In genomic region chr2:33477473-33478468, GRCh38 we compare ENCODE assay signal across 1 cellular context.
TF ChIP-seq lines count a peak whose summit lies in the region.

No MANE protein-coding gene starts in this region.

TF ChIP-seq in K562, 482 proteins besides CTCF, POLR2A, EP300 and RAD21 (continued from another document):
- peak; percentile 68 for TF ChIP-seq SOX6 (IDR thresholded peaks at IDR 0.05)
- TF ChIP-seq PHF21A (IDR thresholded peaks at IDR 0.05; ENCODE audit: borderline replicate concordance, low read depth): no peak
- TF ChIP-seq ZNF354B (CRISPR knock-in tag; IDR thresholded peaks at IDR 0.05): no peak
- TF ChIP-seq, protein P1, sequence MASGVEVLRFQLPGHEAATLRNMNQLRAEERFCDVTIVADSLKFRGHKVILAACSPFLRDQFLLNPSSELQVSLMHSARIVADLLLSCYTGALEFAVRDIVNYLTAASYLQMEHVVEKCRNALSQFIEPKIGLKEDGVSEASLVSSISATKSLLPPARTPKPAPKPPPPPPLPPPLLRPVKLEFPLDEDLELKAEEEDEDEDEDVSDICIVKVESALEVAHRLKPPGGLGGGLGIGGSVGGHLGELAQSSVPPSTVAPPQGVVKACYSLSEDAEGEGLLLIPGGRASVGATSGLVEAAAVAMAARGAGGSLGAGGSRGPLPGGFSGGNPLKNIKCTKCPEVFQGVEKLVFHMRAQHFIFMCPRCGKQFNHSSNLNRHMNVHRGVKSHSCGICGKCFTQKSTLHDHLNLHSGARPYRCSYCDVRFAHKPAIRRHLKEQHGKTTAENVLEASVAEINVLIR (CRISPR knock-in tag; IDR thresholded peaks at IDR 0.05): peak; percentile 60; the same call in 1 of the 2 replicates
- peak; percentile 4; the same call in 1 of the 2 replicates for TF ChIP-seq DMBX1 (CRISPR knock-in tag; IDR thresholded peaks at IDR 0.05; ENCODE audit: borderline replicate concordance)
- no peak for TF ChIP-seq MECOM (CRISPR knock-in tag; IDR thresholded peaks at IDR 0.05)
- TF ChIP-seq STAT6 (CRISPR knock-in tag; IDR thresholded peaks at IDR 0.05): peak; percentile 24; the same call in 1 of the 2 replicates
- peak; percentile 49 for TF ChIP-seq CTBP1 (IDR thresholded peaks at IDR 0.05; ENCODE audit: borderline replicate concordance)
- peak; percentile 86 for TF ChIP-seq FOXM1 (IDR thresholded peaks at IDR 0.05; ENCODE audit: low read depth)
- TF ChIP-seq FOXM1 (CRISPR knock-in tag; IDR thresholded peaks at IDR 0.05; ENCODE audit: low read depth): peak; percentile 81; the same call in 1 of the 2 replicates
- TF ChIP-seq CREM (IDR thresholded peaks at IDR 0.05; ENCODE audit: low read depth): peak; percentile 92
- TF ChIP-seq FOXA1 (IDR thresholded peaks at IDR 0.05; ENCODE audit: borderline replicate concordance): no peak
- TF ChIP-seq ZBTB7A (IDR thresholded peaks at IDR 0.05; ENCODE audit: borderline replicate concordance, control insufficient read depth, low read depth, low read length): peak; percentile 57; the same call in 1 of the 2 replicates
- no peak for TF ChIP-seq RBM25 (IDR thresholded peaks at IDR 0.05; ENCODE audit: low read depth, low read length, severe bottlenecking)
- no peak for TF ChIP-seq ID3 (CRISPR knock-in tag; IDR thresholded peaks at IDR 0.05)
- TF ChIP-seq ID3 (tag; IDR thresholded peaks at IDR 0.05): no peak
- peak in 1 of 2 experiments; percentile 76; a peak in 1 of 4 replicates for TF ChIP-seq RCOR1 (IDR thresholded peaks at IDR 0.05; ENCODE audit: borderline replicate concordance in 1 of 2, low read depth in 2 of 2, low read length in 2 of 2)
- TF ChIP-seq XRCC5 (IDR thresholded peaks at IDR 0.05; ENCODE audit: low read depth, low read length): no peak
- peak; percentile 67 for TF ChIP-seq VEZF1 (CRISPR knock-in tag; IDR thresholded peaks at IDR 0.05)
- no peak for TF ChIP-seq ATF1 (CRISPR knock-in tag; IDR thresholded peaks at IDR 0.05)
- peak; percentile 83 for TF ChIP-seq ATF1 (tag; IDR thresholded peaks at IDR 0.05)
- TF ChIP-seq DEAF1 (CRISPR knock-in tag; IDR thresholded peaks at IDR 0.05): 0 out of 2 replicates have a peak, but pooled peaks have one; percentile 23
- TF ChIP-seq, protein P2, sequence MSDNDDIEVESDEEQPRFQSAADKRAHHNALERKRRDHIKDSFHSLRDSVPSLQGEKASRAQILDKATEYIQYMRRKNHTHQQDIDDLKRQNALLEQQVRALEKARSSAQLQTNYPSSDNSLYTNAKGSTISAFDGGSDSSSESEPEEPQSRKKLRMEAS (CRISPR knock-in tag; IDR thresholded peaks at IDR 0.05): peak; percentile 71; the same call in 1 of the 2 replicates
- TF ChIP-seq, protein P3, sequence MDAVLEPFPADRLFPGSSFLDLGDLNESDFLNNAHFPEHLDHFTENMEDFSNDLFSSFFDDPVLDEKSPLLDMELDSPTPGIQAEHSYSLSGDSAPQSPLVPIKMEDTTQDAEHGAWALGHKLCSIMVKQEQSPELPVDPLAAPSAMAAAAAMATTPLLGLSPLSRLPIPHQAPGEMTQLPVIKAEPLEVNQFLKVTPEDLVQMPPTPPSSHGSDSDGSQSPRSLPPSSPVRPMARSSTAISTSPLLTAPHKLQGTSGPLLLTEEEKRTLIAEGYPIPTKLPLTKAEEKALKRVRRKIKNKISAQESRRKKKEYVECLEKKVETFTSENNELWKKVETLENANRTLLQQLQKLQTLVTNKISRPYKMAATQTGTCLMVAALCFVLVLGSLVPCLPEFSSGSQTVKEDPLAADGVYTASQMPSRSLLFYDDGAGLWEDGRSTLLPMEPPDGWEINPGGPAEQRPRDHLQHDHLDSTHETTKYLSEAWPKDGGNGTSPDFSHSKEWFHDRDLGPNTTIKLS (IDR thresholded peaks at IDR 0.05; ENCODE audit: borderline replicate concordance, low read depth): no peak
- TF ChIP-seq CREB3 (tag; conservative IDR thresholded peaks at IDR 0.05; ENCODE audit: low read depth): no peak
- TF ChIP-seq BCL6 (CRISPR knock-in tag; IDR thresholded peaks at IDR 0.05): no peak
- no peak for TF ChIP-seq ARID2 (IDR thresholded peaks at IDR 0.05)
- TF ChIP-seq, protein P4, sequence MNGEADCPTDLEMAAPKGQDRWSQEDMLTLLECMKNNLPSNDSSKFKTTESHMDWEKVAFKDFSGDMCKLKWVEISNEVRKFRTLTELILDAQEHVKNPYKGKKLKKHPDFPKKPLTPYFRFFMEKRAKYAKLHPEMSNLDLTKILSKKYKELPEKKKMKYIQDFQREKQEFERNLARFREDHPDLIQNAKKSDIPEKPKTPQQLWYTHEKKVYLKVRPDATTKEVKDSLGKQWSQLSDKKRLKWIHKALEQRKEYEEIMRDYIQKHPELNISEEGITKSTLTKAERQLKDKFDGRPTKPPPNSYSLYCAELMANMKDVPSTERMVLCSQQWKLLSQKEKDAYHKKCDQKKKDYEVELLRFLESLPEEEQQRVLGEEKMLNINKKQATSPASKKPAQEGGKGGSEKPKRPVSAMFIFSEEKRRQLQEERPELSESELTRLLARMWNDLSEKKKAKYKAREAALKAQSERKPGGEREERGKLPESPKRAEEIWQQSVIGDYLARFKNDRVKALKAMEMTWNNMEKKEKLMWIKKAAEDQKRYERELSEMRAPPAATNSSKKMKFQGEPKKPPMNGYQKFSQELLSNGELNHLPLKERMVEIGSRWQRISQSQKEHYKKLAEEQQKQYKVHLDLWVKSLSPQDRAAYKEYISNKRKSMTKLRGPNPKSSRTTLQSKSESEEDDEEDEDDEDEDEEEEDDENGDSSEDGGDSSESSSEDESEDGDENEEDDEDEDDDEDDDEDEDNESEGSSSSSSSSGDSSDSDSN (IDR thresholded peaks at IDR 0.05; ENCODE audit: borderline replicate concordance in 1 of 2, low read depth in 2 of 2, low read length in 2 of 2): no peak
- peak; percentile 67; the same call in 1 of the 2 replicates for TF ChIP-seq BRD4 (IDR thresholded peaks at IDR 0.05)
- peak; percentile 89 for TF ChIP-seq POLR2H (tag; IDR thresholded peaks at IDR 0.05; ENCODE audit: low read depth)
- no peak for TF ChIP-seq HINFP (tag; conservative IDR thresholded peaks at IDR 0.05; ENCODE audit: low read depth)
- TF ChIP-seq ZNF518B (CRISPR knock-in tag; IDR thresholded peaks at IDR 0.05): no peak
- no peak for TF ChIP-seq CAMTA2 (CRISPR knock-in tag; conservative IDR thresholded peaks at IDR 0.05)
- TF ChIP-seq DACH1 (IDR thresholded peaks at IDR 0.05; ENCODE audit: partially characterized antibody): no peak
- TF ChIP-seq, protein P5, sequence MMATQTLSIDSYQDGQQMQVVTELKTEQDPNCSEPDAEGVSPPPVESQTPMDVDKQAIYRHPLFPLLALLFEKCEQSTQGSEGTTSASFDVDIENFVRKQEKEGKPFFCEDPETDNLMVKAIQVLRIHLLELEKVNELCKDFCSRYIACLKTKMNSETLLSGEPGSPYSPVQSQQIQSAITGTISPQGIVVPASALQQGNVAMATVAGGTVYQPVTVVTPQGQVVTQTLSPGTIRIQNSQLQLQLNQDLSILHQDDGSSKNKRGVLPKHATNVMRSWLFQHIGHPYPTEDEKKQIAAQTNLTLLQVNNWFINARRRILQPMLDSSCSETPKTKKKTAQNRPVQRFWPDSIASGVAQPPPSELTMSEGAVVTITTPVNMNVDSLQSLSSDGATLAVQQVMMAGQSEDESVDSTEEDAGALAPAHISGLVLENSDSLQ (IDR thresholded peaks at IDR 0.05): peak; percentile 83
- no peak for TF ChIP-seq SNIP1 (IDR thresholded peaks at IDR 0.05; ENCODE audit: low read depth)
- no peak for TF ChIP-seq GABPB2 (CRISPR knock-in tag; conservative IDR thresholded peaks at IDR 0.05)
TF ChIP-seq in K562: peak in this region for 87.
